In the genomic region with DNA sequence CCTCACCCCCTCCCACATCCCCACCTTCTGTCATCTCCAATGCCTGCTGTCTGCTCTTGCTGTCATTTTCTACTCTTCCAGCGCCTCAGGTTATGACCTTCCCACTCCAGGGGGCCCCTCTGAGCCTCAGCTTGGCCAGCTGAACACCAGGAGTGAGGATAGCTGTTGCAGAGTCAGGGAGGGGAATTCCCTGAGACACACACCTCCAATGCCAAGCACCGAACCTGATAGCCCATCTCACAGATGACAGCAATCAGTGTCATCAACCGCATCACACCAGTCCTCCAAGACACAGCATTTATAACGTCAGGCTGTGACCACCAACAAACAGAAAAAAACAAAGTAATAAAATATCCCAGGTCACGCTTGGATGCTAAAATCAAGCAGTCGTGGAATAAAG, we compare ENCODE assay signal across 14 cellular contexts.
A peak's percentile ranks its signal among the peaks of the same experiment; 100 is the strongest.
DNase-seq lines count a peak whose midpoint lies in the region; ATAC-seq, FAIRE-seq and TF ChIP-seq lines count a peak whose summit lies in the region.
"Had no signal": no experiment of that assay in that cellular context is flagged by ENCODE, and none has a peak within 500 bp of the region (broad histone marks: within the 10 kb centered on the region; RNA-seq: fewer than 3 reads in every experiment).

No MANE protein-coding gene starts in this region.

- no peak overlapping the region for H4K5ac ChIP-seq in H1 (ENCODE audit: insufficient read length, low read depth, low read length)

- H2BK120ac ChIP-seq in H1 (replicated peaks; ENCODE audit: low read depth, low read length) (no peak overlapping the region), neuronal stem cell (ENCODE audit: low read depth, low read length) (no peak overlapping the region)

- no peaks in the 10 kb centered on the region for H3K23me2 ChIP-seq in H1 (ENCODE audit: low read depth, low read length)

- no peaks in the 10 kb centered on the region for H3K9me3 Mint-ChIP-seq in endothelial cell (ENCODE audit: unreplicated experiment)

- no peak overlapping the region for H3K9ac ChIP-seq in H1 (replicated peaks in 1 of 4; ENCODE audit: extremely low read depth in 1 of 4, low read depth in 3 of 4, low read length in 3 of 4)
- peak overlapping the region; percentile 12 for H3K9ac ChIP-seq in neuronal stem cell (ENCODE audit: low read depth, low read length, poor library complexity)

- no peak for FAIRE-seq in H1 (lab: Jason Lieb, UNC)
- FAIRE-seq: K562 had no signal

- H3K27ac Mint-ChIP-seq in endothelial cell (ENCODE audit: unreplicated experiment): no peak overlapping the region

- no peak for TF ChIP-seq EP300 in H1 (IDR thresholded peaks at IDR 0.05; ENCODE audit: borderline replicate concordance in 1 of 2, low read depth in 2 of 2, low read length in 2 of 2)

- no peaks in the 10 kb centered on the region for H3K79me2 ChIP-seq in H1 (ENCODE audit: control insufficient read depth in 1 of 2, insufficient read depth in 2 of 2, low read length in 2 of 2)

- H2BK12ac ChIP-seq in H1 (ENCODE audit: low read depth, low read length): peak overlapping the region; percentile 84; the same call in 1 of the 2 replicates
- H2BK12ac ChIP-seq in neuronal stem cell (ENCODE audit: low read length): no peak overlapping the region

- H2AK5ac ChIP-seq in H1 (ENCODE audit: low read depth, low read length): 0 out of 2 replicates have a peak overlapping the region, but pooled peaks have one; percentile 39
- no peak overlapping the region for H2AK5ac ChIP-seq in neuronal stem cell (ENCODE audit: low read depth, low read length)

- H2BK5ac ChIP-seq in H1 (ENCODE audit: low read depth, low read length) (no peak overlapping the region), neuronal stem cell (ENCODE audit: low read length) (no peak overlapping the region)

- DNase-seq in ELF-1 (ENCODE audit: low read depth, low spot score) (peak; percentile 51), HK-2 (ENCODE audit: unreplicated experiment) (peak; percentile 18), H1 (ENCODE audit: low read depth in 1 of 2, low spot score in 2 of 2) (no peak), neuronal stem cell (ENCODE audit: low spot score) (no peak), endothelial cell (ENCODE audit: low spot score) (no peak), OCI-M1 (lab: John Stamatoyannopoulos, UW) (no peak)
- DNase-seq: DMS153, NCI-H1417, NCI-H1930, NCI-H748 treated with DMSO at 0.1 percent for 48 hours, PC-9 had no signal

- H3K27me3 Mint-ChIP-seq in endothelial cell (ENCODE audit: unreplicated experiment): peaks cover 4% of the 10 kb centered on the region

- TF ChIP-seq POLR2A in H1 (IDR thresholded peaks at IDR 0.05; ENCODE audit: control extremely low read depth in 1 of 2, low read depth in 2 of 2, low read length in 2 of 2): no peak

- H3K4me1 Mint-ChIP-seq in endothelial cell (ENCODE audit: unreplicated experiment): peaks cover 3% of the 10 kb centered on the region

- WGBS in H1 (ENCODE audit: extremely low coverage in 1 of 2, insufficient coverage in 1 of 2, insufficient read length in 1 of 2, insufficient replicate concordance in 2 of 2, low coverage in 1 of 2, low lambda C conversion rate in 2 of 2, missing lambda C conversion rate in 1 of 2), 2 experiments: 91% methylated on average over 6 of the region's 6 CpGs; no CpG with 5 or more reads in 1 of the 2 experiments
- WGBS in neuronal stem cell (ENCODE audit: extremely low coverage in 2 of 2, insufficient read length in 2 of 2, insufficient replicate concordance in 1 of 2), 2 donors: no CpG with 5 or more reads among the region's 6 CpGs

- H3K4me3 ChIP-seq in H1 (ENCODE audit: extremely low read depth in 1 of 4, insufficient read depth in 2 of 4, low read depth in 3 of 4, low read length in 4 of 4) (no peak overlapping the region), neuronal stem cell (ENCODE audit: low read length in 2 of 2) (no peak overlapping the region)
- H3K4me3 ChIP-seq: K562, PC-9 had no signal

- no peaks in the 10 kb centered on the region for H3K9me3 ChIP-seq in H1 (ENCODE audit: insufficient read depth in 2 of 2, low read depth in 1 of 2, low read length in 1 of 2)
- no peaks in the 10 kb centered on the region for H3K9me3 ChIP-seq in neuronal stem cell (replicated peaks in 1 of 2; ENCODE audit: control insufficient read depth in 2 of 2, insufficient read depth in 1 of 2, low read depth in 1 of 2, low read length in 2 of 2)

- H3K4me1 ChIP-seq in H1 (replicated peaks in 1 of 4; ENCODE audit: control insufficient read depth in 3 of 4, insufficient read depth in 4 of 4, low read length in 3 of 4) (peaks cover 0 to 17% (median 9%) of the 10 kb centered on the region in 4 experiments; a peak in 6 of 7 replicates), neuronal stem cell (ENCODE audit: control insufficient read depth in 2 of 2, insufficient read depth in 1 of 2, low read depth in 1 of 2, low read length in 2 of 2) (peaks cover 0 to 4% of the 10 kb centered on the region in 2 donors)

- H3K18ac ChIP-seq in H1 (ENCODE audit: extremely low read depth, low read length) (no peak overlapping the region), neuronal stem cell (ENCODE audit: low read length) (no peak overlapping the region)

- CTCF ChIA-PET in H1 (lab: Charles Lee; ENCODE audit: partially characterized antibody): interaction anchor here (0.9 to 1.7 kb wide), 2 partner anchors 18 to 131 kb away, joined by 4 read pairs; no protein-coding TSS in a partner anchor

- H4K8ac ChIP-seq in H1 (ENCODE audit: extremely low read depth, insufficient read depth, low read length) (no peak overlapping the region), neuronal stem cell (ENCODE audit: low read depth, low read length) (no peak overlapping the region)

- peak overlapping the region; percentile 93 for H2BK20ac ChIP-seq in H1 (ENCODE audit: low read length)

- no peak overlapping the region for H3K56ac ChIP-seq in H1 (replicated peaks; ENCODE audit: insufficient read length, low read depth, low read length)

- H3K4me2 ChIP-seq in H1 (ENCODE audit: insufficient read depth in 1 of 2, low read depth in 2 of 2, low read length in 2 of 2): no peak overlapping the region
- no peak overlapping the region for H3K4me2 ChIP-seq in neuronal stem cell (ENCODE audit: insufficient read depth, low read length, poor library complexity, severe bottlenecking)
- H3K4me2 ChIP-seq: PC-9 had no signal

- H3K36me3 ChIP-seq in H1 (ENCODE audit: control insufficient read depth in 2 of 4, insufficient read depth in 4 of 4, low read length in 3 of 4) (no peaks in the 10 kb centered on the region), neuronal stem cell (replicated peaks in 1 of 2; ENCODE audit: control insufficient read depth in 2 of 2, insufficient read depth in 2 of 2, low read length in 2 of 2) (no peaks in the 10 kb centered on the region)

- no peak overlapping the region for H4K91ac ChIP-seq in H1 (replicated peaks; ENCODE audit: insufficient read length, low read length)
- H4K91ac ChIP-seq in neuronal stem cell (ENCODE audit: low read depth, low read length, poor library complexity): no peak overlapping the region

- TF ChIP-seq RAD21 in H1 (IDR thresholded peaks at IDR 0.05 in 1 of 2, conservative IDR thresholded peaks at IDR 0.05 in 1 of 2; ENCODE audit: low read depth in 2 of 2, low read length in 2 of 2): no peak

- H3K23ac ChIP-seq in H1 (ENCODE audit: insufficient read length): no peak overlapping the region
- no peak overlapping the region for H3K23ac ChIP-seq in neuronal stem cell (ENCODE audit: low read depth, low read length, poor library complexity)

- H2BK15ac ChIP-seq in H1 (ENCODE audit: low read length): no peak overlapping the region
- no peak overlapping the region for H2BK15ac ChIP-seq in neuronal stem cell (ENCODE audit: low read length)

- H2AFZ ChIP-seq in H1 (ENCODE audit: low read length) (no peak overlapping the region), neuronal stem cell (ENCODE audit: low read length) (no peak overlapping the region)
- H2AFZ ChIP-seq: PC-9 had no signal

- TF ChIP-seq CTCF in H1 (IDR thresholded peaks at IDR 0.05; ENCODE audit: control extremely low read depth in 1 of 3, insufficient read depth in 1 of 3, low read depth in 1 of 3, low read length in 3 of 3) (no peak), endothelial cell (IDR thresholded peaks at IDR 0.05; ENCODE audit: unreplicated experiment) (no peak)

- H3K36me3 Mint-ChIP-seq in endothelial cell (ENCODE audit: low read depth, unreplicated experiment): no peaks in the 10 kb centered on the region

- no peaks in the 10 kb centered on the region for H4K20me1 ChIP-seq in H1 (replicated peaks in 1 of 2; ENCODE audit: control insufficient read depth in 1 of 2, insufficient read depth in 2 of 2, low read length in 2 of 2)

- H3K4me3 Mint-ChIP-seq in endothelial cell (ENCODE audit: unreplicated experiment): no peak overlapping the region

- no peaks in the 10 kb centered on the region for H3K79me1 ChIP-seq in H1 (ENCODE audit: low read depth, low read length)
- no peaks in the 10 kb centered on the region for H3K79me1 ChIP-seq in neuronal stem cell (ENCODE audit: low read depth, low read length)

- no peak overlapping the region for H3K27ac ChIP-seq in H1 (ENCODE audit: low read depth, low read length)
- no peak overlapping the region for H3K27ac ChIP-seq in neuronal stem cell (replicated peaks; ENCODE audit: low read length)
- H3K27ac ChIP-seq: C4-2B, PC-9 had no signal

- ATAC-seq in HG02763 (IDR thresholded peaks at IDR 0.05; ENCODE audit: unreplicated experiment): no peak
- ATAC-seq: K562 had no signal

- POLR2A ChIA-PET in H1 (lab: Charles Lee; ENCODE audit: partially characterized antibody): no interaction called here

- H3K14ac ChIP-seq in H1 (ENCODE audit: insufficient read length) (peak overlapping the region; percentile 34), neuronal stem cell (ENCODE audit: low read length) (no peak overlapping the region)

- H3K27me3 ChIP-seq in H1 (replicated peaks in 1 of 4; ENCODE audit: control insufficient read depth in 3 of 4, extremely low read depth in 1 of 4, insufficient read depth in 3 of 4, low read length in 3 of 4) (no peaks in the 10 kb centered on the region), neuronal stem cell (ENCODE audit: control insufficient read depth in 3 of 3, insufficient read depth in 3 of 3, low read depth in 1 of 3, low read length in 3 of 3) (no peaks in the 10 kb centered on the region)

- H3K4ac ChIP-seq in H1 (replicated peaks; ENCODE audit: insufficient read length, low read depth, low read length) (no peak overlapping the region), neuronal stem cell (ENCODE audit: low read length) (no peak overlapping the region)

TF ChIP-seq in H1, 55 proteins besides CTCF, POLR2A, EP300 and RAD21 (continues in another document):
- TF ChIP-seq CBX5 (IDR thresholded peaks at IDR 0.05; ENCODE audit: low read depth, low read length) (no peak), TAF1 (IDR thresholded peaks at IDR 0.05; ENCODE audit: low read depth, low read length) (no peak), RXRA (IDR thresholded peaks at IDR 0.05; ENCODE audit: insufficient read depth, low read depth, low read length) (no peak), SIRT6 (IDR thresholded peaks at IDR 0.05; ENCODE audit: low read length) (no peak), JUND (IDR thresholded peaks at IDR 0.05; ENCODE audit: low read length) (no peak), CHD2 (IDR thresholded peaks at IDR 0.05; ENCODE audit: low read length) (no peak)
- TF ChIP-seq, protein P1, sequence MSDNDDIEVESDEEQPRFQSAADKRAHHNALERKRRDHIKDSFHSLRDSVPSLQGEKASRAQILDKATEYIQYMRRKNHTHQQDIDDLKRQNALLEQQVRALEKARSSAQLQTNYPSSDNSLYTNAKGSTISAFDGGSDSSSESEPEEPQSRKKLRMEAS (IDR thresholded peaks at IDR 0.05): no peak

Comparison
In these comparisons a context has a peak if more than half of its experiments do, and no peak if none do; other contexts are left out.
1. DNase-seq: peak in ELF-1 (single experiment) and HK-2 (single experiment); none in H1 (0 of 2), neuronal stem cell (single experiment), endothelial cell (single experiment) and OCI-M1 (single experiment).